Comparison of ENCODE assay signal across 11 cellular contexts in the genomic region with DNA sequence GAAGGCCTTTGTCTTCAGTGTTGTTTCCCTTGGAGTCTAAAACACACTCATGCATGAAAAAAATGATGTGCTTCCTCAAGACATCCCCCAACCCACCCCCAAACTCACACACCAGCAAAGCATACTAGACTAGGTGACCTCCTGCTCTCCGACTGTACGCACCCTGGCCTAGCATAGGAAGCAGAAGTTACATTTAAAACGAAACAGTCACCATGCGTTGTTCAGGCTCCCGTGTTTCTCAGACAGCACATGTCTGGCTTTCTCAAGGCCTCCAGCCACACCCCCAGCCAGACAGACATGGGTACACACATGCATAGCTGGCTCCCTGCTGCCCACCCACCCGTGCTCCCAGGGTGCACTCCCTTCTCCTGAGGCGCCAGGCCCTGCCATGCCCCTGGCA. TPM values are rescaled to one million over a fixed set of nuclear protein-coding genes. Genes with fewer than 3 reads are reported as not detected.
DNase-seq lines count a peak whose midpoint lies in the region; ATAC-seq and TF ChIP-seq lines count a peak whose summit lies in the region.
"Had no signal": no experiment of that assay in that cellular context is flagged by ENCODE, and none has a peak within 500 bp of the region (broad histone marks: within the 10 kb centered on the region; RNA-seq: fewer than 3 reads in every experiment).

No MANE protein-coding gene starts in this region.

- POLR2A ChIA-PET in PC-9 (lab: Charles Lee; ENCODE audit: unreplicated experiment): no interaction called here

- TF ChIP-seq CTCF in neutrophil (IDR thresholded peaks at IDR 0.05): no peak
- TF ChIP-seq CTCF in PC-9 (conservative IDR thresholded peaks at IDR 0.05): no peak

- H3F3A ChIP-seq in PC-9 (ENCODE audit: insufficient read depth, low read depth): no peaks in the 10 kb centered on the region

- ATAC-seq in GM18868 (IDR thresholded peaks at IDR 0.05; ENCODE audit: unreplicated experiment) (peak; percentile 82), HG02852 (IDR thresholded peaks at IDR 0.05; ENCODE audit: unreplicated experiment) (peak; percentile 80)

- H2AFZ ChIP-seq in PC-9: no peak overlapping the region

- no peaks in the 10 kb centered on the region; the same call in none of the 2 replicates for H4K20me1 ChIP-seq in PC-9 (ENCODE audit: insufficient read depth)

- no peak overlapping the region for H3K4me2 ChIP-seq in PC-9

- H3K4me1 ChIP-seq in neutrophil (ENCODE audit: control insufficient read depth in 1 of 2, insufficient read depth in 1 of 2, low read depth in 1 of 2, low read length in 1 of 2) (peaks cover 62 to 66% of the 10 kb centered on the region in 2 experiments), PC-9 (replicated peaks; ENCODE audit: insufficient read depth) (no peaks in the 10 kb centered on the region)

- H3K27me3 ChIP-seq in neutrophil (no peaks in the 10 kb centered on the region), PC-9 (ENCODE audit: insufficient read depth, low read depth) (no peaks in the 10 kb centered on the region)

- peak overlapping the region in 1 of 2 experiments; percentile 43 for H3K4me3 ChIP-seq in neutrophil (ENCODE audit: low read depth in 1 of 2, low read length in 1 of 2)
- H3K4me3 ChIP-seq in PC-9: no peak overlapping the region

- H3K9me3 Mint-ChIP-seq in activated naive CD8-positive, alpha-beta T cell treated with anti-CD3 and anti-CD28 coated beads for 36 hours: no peaks in the 10 kb centered on the region

- H3K36me3 ChIP-seq in neutrophil (peaks cover 49% of the 10 kb centered on the region), PC-9 (ENCODE audit: low read depth) (no peaks in the 10 kb centered on the region)

- BruUV-seq in PC-9 (replicated peaks; lab: Mats Ljungman, UMichigan): no TSS peak

- no peak overlapping the region for H3K4me3 Mint-ChIP-seq in activated naive CD8-positive, alpha-beta T cell treated with anti-CD3 and anti-CD28 coated beads for 36 hours

- H3K27ac ChIP-seq in neutrophil (peak overlapping the region; percentile 88), PC-9 (no peak overlapping the region)

- peak overlapping the region; percentile 76 for H3K27ac Mint-ChIP-seq in activated naive CD8-positive, alpha-beta T cell treated with anti-CD3 and anti-CD28 coated beads for 36 hours

- no peak for DNase-seq in activated naive CD8-positive, alpha-beta T cell treated with anti-CD3 and anti-CD28 coated beads for 36 hours
- no peak for DNase-seq in HCEC 1CT
- DNase-seq in NCI-H1417 treated with DMSO at 0.1 percent for 48 hours (lab: John Stamatoyannopoulos, UW): no peak
- no peak for DNase-seq in mesenteric fat pad (ENCODE audit: low spot score)
- no peak for DNase-seq in PC-9
- DNase-seq: activated effector memory CD4-positive, alpha-beta T cell treated with anti-CD3 and anti-CD28 coated beads, Interleukin-2, amount 50 U/mL, for 16 hours; NCI-H1092 had no signal

- H3K27me3 Mint-ChIP-seq in activated naive CD8-positive, alpha-beta T cell treated with anti-CD3 and anti-CD28 coated beads for 36 hours: no peaks in the 10 kb centered on the region

- CTCF ChIA-PET in PC-9 (lab: Charles Lee): no interaction called here

- H3K9me3 ChIP-seq in neutrophil: no peaks in the 10 kb centered on the region
- no peaks in the 10 kb centered on the region for H3K9me3 ChIP-seq in PC-9 (ENCODE audit: insufficient read depth, low read depth)

- intact Hi-C loops in PC-9 (cut with micrococcal nuclease; ENCODE audit: unreplicated experiment): no loop called here

- no peaks in the 10 kb centered on the region for H3K79me2 ChIP-seq in PC-9 (ENCODE audit: low read depth)

- H3K36me3 Mint-ChIP-seq in activated naive CD8-positive, alpha-beta T cell treated with anti-CD3 and anti-CD28 coated beads for 36 hours: peaks cover 36% of the 10 kb centered on the region

- H3K9me2 ChIP-seq in PC-9 (ENCODE audit: insufficient read depth): no peaks in the 10 kb centered on the region

- H3K4me1 Mint-ChIP-seq in activated naive CD8-positive, alpha-beta T cell treated with anti-CD3 and anti-CD28 coated beads for 36 hours: peaks cover 57% of the 10 kb centered on the region

RNA-seq across cellular contexts. Expression of gene C1QTNF9, which starts 28.7 kb away (rescaled TPM):
- total RNA-seq in activated naive CD8-positive, alpha-beta T cell treated with anti-CD3 and anti-CD28 coated beads for 36 hours: not detected
- total RNA-seq in mesenteric fat pad (1.0 TPM), PC-9 (2021) (not detected in 2 replicates)
- total RNA-seq: lung microvascular endothelial cell had no signal
